ENCODE assay signal across 16 cellular contexts in the genomic region with DNA sequence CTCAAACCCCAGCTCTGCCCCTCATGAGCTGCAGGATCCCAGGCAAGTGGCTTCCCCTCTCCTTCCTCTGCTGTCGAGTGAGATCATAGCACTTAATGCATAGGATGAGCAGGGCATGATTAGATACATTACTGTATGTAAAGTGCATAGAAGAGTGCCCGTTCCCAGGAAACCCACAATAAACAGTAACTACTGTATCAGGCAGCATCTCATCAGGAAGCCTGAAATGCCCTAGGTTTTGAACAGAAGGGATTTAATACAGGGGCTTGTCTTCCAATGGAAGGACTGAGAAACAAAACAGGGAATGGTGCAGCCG. TPM values are rescaled to one million over a fixed set of nuclear protein-coding genes. Genes with fewer than 3 reads are reported as not detected.
A peak's percentile ranks its signal among the peaks of the same experiment; 100 is the strongest.
DNase-seq lines count a peak whose midpoint lies in the region; ATAC-seq and TF ChIP-seq lines count a peak whose summit lies in the region.
"Had no signal": no experiment of that assay in that cellular context is flagged by ENCODE, and none has a peak within 500 bp of the region (broad histone marks: within the 10 kb centered on the region; RNA-seq: fewer than 3 reads in every experiment).

No MANE protein-coding gene starts in this region.

- no peaks in the 10 kb centered on the region for H3K9me3 ChIP-seq in SU-DHL-6 (ENCODE audit: insufficient read depth, low read length)
- H3K9me3 ChIP-seq in CD8-positive, alpha-beta T cell (ENCODE audit: low read length), result no peaks in the 10 kb centered on the region
- H3K9me3 ChIP-seq in CD4-positive, alpha-beta T cell (ENCODE audit: control insufficient read depth, low read length), result no peaks in the 10 kb centered on the region
- H3K9me3 ChIP-seq: tibial artery had no signal

- no peaks in the 10 kb centered on the region for H3K9me2 ChIP-seq in SU-DHL-6 (replicated peaks; ENCODE audit: insufficient read depth, low read length)

- no peak for ATAC-seq in memory B cell (ENCODE audit: low read depth)
- no peak for ATAC-seq in GM18519 (IDR thresholded peaks at IDR 0.05; ENCODE audit: low FRiP score, unreplicated experiment)
- no peak for ATAC-seq in CD8-positive, alpha-beta T cell
- ATAC-seq in CD4-positive, alpha-beta T cell (ENCODE audit: poor library complexity), result no peak

- no peaks in the 10 kb centered on the region for H4K20me1 ChIP-seq in SU-DHL-6 (ENCODE audit: low read depth, low read length)

- H3K4me2 ChIP-seq in SU-DHL-6 (ENCODE audit: low read depth, low read length, poor library complexity, severe bottlenecking), result peak overlapping the region; percentile 68

- POLR2A ChIA-PET in CD8-positive, alpha-beta T cell (lab: Charles Lee), result no interaction called here
- POLR2A ChIA-PET in CD4-positive, alpha-beta T cell (lab: Charles Lee), result no interaction called here

- no peaks in the 10 kb centered on the region for H3K36me3 Mint-ChIP-seq in memory B cell
- H3K36me3 Mint-ChIP-seq in CD8-positive, alpha-beta T cell, result no peaks in the 10 kb centered on the region
- no peaks in the 10 kb centered on the region for H3K36me3 Mint-ChIP-seq in CD4-positive, alpha-beta T cell (ENCODE audit: low read depth)

- intact Hi-C loops in CD8-positive, alpha-beta T cell (cut with DNase I, micrococcal nuclease), result no loop called here
- intact Hi-C loops in CD4-positive, alpha-beta T cell (cut with DNase I, micrococcal nuclease), result no loop called here

- no peak overlapping the region for H2AFZ ChIP-seq in SU-DHL-6 (ENCODE audit: low read depth, low read length, severe bottlenecking)
- H2AFZ ChIP-seq: parathyroid adenoma had no signal

- H3K27me3 ChIP-seq in HL-60 (ENCODE audit: insufficient read depth, poor library complexity, severe bottlenecking) (no peaks in the 10 kb centered on the region), SU-DHL-6 (ENCODE audit: low read length) (no peaks in the 10 kb centered on the region)
- no peaks in the 10 kb centered on the region for H3K27me3 ChIP-seq in CD8-positive, alpha-beta T cell (ENCODE audit: insufficient read depth, low read length)
- no peaks in the 10 kb centered on the region for H3K27me3 ChIP-seq in CD4-positive, alpha-beta T cell (ENCODE audit: control insufficient read depth, insufficient read depth, low read length)
- H3K27me3 ChIP-seq: tibial artery had no signal

- no peaks in the 10 kb centered on the region for H3K36me3 ChIP-seq in SU-DHL-6 (ENCODE audit: low read length)
- H3K36me3 ChIP-seq in CD8-positive, alpha-beta T cell (ENCODE audit: insufficient read depth, low read length), result no peaks in the 10 kb centered on the region
- H3K36me3 ChIP-seq: tibial artery had no signal

- CTCF ChIA-PET in CD8-positive, alpha-beta T cell (lab: Charles Lee), result no interaction called here
- CTCF ChIA-PET in CD4-positive, alpha-beta T cell (lab: Charles Lee), result no interaction called here

- H3K4me3 ChIP-seq in HL-60 (replicated peaks; ENCODE audit: insufficient read depth, low read length) (no peak overlapping the region), SU-DHL-6 (ENCODE audit: insufficient read depth, low read length, poor library complexity, severe bottlenecking) (no peak overlapping the region)
- H3K4me3 ChIP-seq in CD8-positive, alpha-beta T cell (ENCODE audit: low read depth, low read length), result no peak overlapping the region
- H3K4me3 ChIP-seq: tibial artery had no signal

- H3F3A ChIP-seq in SU-DHL-6 (ENCODE audit: insufficient read depth), result peaks cover 34% of the 10 kb centered on the region

- H3K4me3 Mint-ChIP-seq in memory B cell, result peak overlapping the region; percentile 66
- H3K4me3 Mint-ChIP-seq in CD8-positive, alpha-beta T cell, result no peak overlapping the region
- no peak overlapping the region for H3K4me3 Mint-ChIP-seq in CD4-positive, alpha-beta T cell

- H3K27me3 Mint-ChIP-seq in memory B cell, result no peaks in the 10 kb centered on the region
- no peaks in the 10 kb centered on the region for H3K27me3 Mint-ChIP-seq in CD8-positive, alpha-beta T cell (ENCODE audit: low read depth)
- H3K27me3 Mint-ChIP-seq in CD4-positive, alpha-beta T cell, result no peaks in the 10 kb centered on the region

- H3K9ac ChIP-seq in SU-DHL-6 (ENCODE audit: low read length), result peak overlapping the region; percentile 61
- H3K9ac ChIP-seq: parathyroid adenoma had no signal

- TF ChIP-seq CTCF in HL-60 (IDR thresholded peaks at IDR 0.05; ENCODE audit: insufficient read depth, low read length), result no peak
- no peak for TF ChIP-seq CTCF in SU-DHL-6 (IDR thresholded peaks at IDR 0.05; ENCODE audit: insufficient read depth, low read length, poor library complexity, severe bottlenecking)
- TF ChIP-seq CTCF in CD8-positive, alpha-beta T cell (IDR thresholded peaks at IDR 0.05), result no peak
- no peak for TF ChIP-seq CTCF in CD4-positive, alpha-beta T cell (IDR thresholded peaks at IDR 0.05)

- H3K79me2 ChIP-seq in SU-DHL-6 (ENCODE audit: insufficient read depth, low read length), result no peaks in the 10 kb centered on the region
- H3K79me2 ChIP-seq: parathyroid adenoma had no signal

- peak overlapping the region; percentile 100 for H3K27ac Mint-ChIP-seq in memory B cell
- no peak overlapping the region for H3K27ac Mint-ChIP-seq in CD8-positive, alpha-beta T cell
- H3K27ac Mint-ChIP-seq in CD4-positive, alpha-beta T cell, result no peak overlapping the region

- H3K4me1 Mint-ChIP-seq in memory B cell, result peaks cover 67% of the 10 kb centered on the region
- H3K4me1 Mint-ChIP-seq in CD8-positive, alpha-beta T cell (ENCODE audit: low read depth), result peaks cover 44% of the 10 kb centered on the region
- H3K4me1 Mint-ChIP-seq in CD4-positive, alpha-beta T cell (ENCODE audit: low read depth), result peaks cover 32% of the 10 kb centered on the region

- DNase-seq in DMS153 (lab: John Stamatoyannopoulos, UW), result peak; percentile 31
- DNase-seq in DMS153 treated with DMSO at 0.1 percent for 48 hours (lab: John Stamatoyannopoulos, UW; ENCODE audit: unreplicated experiment), result no peak
- DNase-seq in HL-60 (ENCODE audit: low read depth in 1 of 2, low spot score in 1 of 2), result no peak
- DNase-seq in memory B cell (ENCODE audit: low spot score in 2 of 2), result no peak
- DNase-seq in CD8-positive, alpha-beta T cell, result no peak
- no peak for DNase-seq in CD4-positive, alpha-beta T cell
- DNase-seq: activated CD4-positive, alpha-beta T cell treated with anti-CD3 and anti-CD28 coated beads, Interleukin-2, amount 50 U/mL, for 1 hour; DND-41; KG1; NCI-H187; T1000 had no signal

- no peaks in the 10 kb centered on the region for H3K9me3 Mint-ChIP-seq in memory B cell
- H3K9me3 Mint-ChIP-seq in CD8-positive, alpha-beta T cell, result no peaks in the 10 kb centered on the region
- H3K9me3 Mint-ChIP-seq in CD4-positive, alpha-beta T cell, result no peaks in the 10 kb centered on the region

- H3K27ac ChIP-seq in HL-60 (replicated peaks) (peak overlapping the region; percentile 88), SU-DHL-6 (ENCODE audit: low read depth, low read length) (peak overlapping the region; percentile 97)
- H3K27ac ChIP-seq in CD8-positive, alpha-beta T cell (ENCODE audit: low read depth, low read length), result no peak overlapping the region
- H3K27ac ChIP-seq in CD4-positive, alpha-beta T cell (ENCODE audit: low read depth, low read length), result no peak overlapping the region
- H3K27ac ChIP-seq: 22Rv1, parathyroid adenoma, tibial artery had no signal

- H3K4me1 ChIP-seq in CD8-positive, alpha-beta T cell (ENCODE audit: insufficient read depth, low read length), result peaks cover 44% of the 10 kb centered on the region
- H3K4me1 ChIP-seq: parathyroid adenoma had no signal

RNA-seq across cellular contexts. Expression of gene NEK6, which starts 38.5 kb away (rescaled TPM):
- 1 to 10 TPM; 2.0 to 2.5 TPM for total RNA-seq in CD8-positive, alpha-beta T cell
- 1 to 10 TPM in 1 of 2 experiments, under 1 TPM in 1; 0.89 to 1.7 TPM for total RNA-seq in CD4-positive, alpha-beta T cell

Comparison
In these comparisons a context has a peak if more than half of its experiments do, and no peak if none do; other contexts are left out.
1. H3K27ac ChIP-seq: peak in HL-60 (single experiment) and SU-DHL-6 (single experiment); none in CD8-positive, alpha-beta T cell (single experiment) and CD4-positive, alpha-beta T cell (single experiment).